2 cellular contexts compared by ENCODE assay signal in the genomic region with DNA sequence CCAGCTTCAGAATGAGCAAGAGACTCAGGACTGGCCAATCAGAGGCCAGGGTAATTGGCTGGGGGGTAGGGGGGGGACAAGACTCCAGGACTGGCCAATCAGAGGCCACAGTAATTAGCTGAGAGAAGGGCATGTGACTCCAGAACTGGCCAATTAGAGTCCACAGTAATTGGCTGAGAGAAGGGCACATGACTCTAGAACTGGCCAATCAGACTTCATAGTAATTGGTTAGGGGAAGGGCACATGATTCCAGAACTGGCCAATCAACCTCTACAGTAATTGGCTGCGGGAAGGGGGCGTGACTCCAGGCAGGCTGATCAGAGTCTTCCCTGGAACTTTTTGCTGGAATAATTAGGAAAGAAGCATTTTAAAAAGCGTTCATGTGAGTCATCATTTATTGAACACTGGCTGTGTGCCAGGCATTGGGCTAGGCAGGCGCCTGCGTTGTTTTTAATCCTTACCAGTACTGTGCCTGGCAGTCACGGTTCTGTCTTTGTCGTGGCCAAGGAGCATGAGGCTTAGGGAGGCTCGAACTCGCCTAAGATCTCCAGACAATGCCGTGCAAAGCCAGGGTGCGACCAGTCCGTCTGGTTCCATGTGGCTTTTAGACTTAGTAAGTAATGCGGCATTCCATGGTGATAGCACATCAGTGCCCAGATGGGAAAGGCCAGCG.
A peak's percentile ranks its signal among the peaks of the same experiment; 100 is the strongest.
TF ChIP-seq lines count a peak whose summit lies in the region.

No MANE protein-coding gene starts in this region.

TF ChIP-seq in SK-N-SH, 30 proteins besides CTCF, POLR2A, EP300 and RAD21:
- TF ChIP-seq, protein P1, sequence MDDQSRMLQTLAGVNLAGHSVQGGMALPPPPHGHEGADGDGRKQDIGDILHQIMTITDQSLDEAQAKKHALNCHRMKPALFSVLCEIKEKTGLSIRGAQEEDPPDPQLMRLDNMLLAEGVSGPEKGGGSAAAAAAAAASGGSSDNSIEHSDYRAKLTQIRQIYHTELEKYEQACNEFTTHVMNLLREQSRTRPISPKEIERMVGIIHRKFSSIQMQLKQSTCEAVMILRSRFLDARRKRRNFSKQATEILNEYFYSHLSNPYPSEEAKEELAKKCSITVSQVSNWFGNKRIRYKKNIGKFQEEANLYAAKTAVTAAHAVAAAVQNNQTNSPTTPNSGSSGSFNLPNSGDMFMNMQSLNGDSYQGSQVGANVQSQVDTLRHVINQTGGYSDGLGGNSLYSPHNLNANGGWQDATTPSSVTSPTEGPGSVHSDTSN (IDR thresholded peaks at IDR 0.05), result no peak
- TF ChIP-seq, protein P2, sequence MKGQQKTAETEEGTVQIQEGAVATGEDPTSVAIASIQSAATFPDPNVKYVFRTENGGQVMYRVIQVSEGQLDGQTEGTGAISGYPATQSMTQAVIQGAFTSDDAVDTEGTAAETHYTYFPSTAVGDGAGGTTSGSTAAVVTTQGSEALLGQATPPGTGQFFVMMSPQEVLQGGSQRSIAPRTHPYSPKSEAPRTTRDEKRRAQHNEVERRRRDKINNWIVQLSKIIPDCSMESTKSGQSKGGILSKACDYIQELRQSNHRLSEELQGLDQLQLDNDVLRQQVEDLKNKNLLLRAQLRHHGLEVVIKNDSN (IDR thresholded peaks at IDR 0.05; ENCODE audit: borderline replicate concordance, low read depth), result 0 out of 2 replicates have a peak, but pooled peaks have one; percentile 24

TF ChIP-seq in SK-N-SH treated with all-trans-retinoic acid at 6 μM for 48 hours, 23 proteins besides CTCF, POLR2A, EP300 and RAD21:
- TF ChIP-seq, protein P3, sequence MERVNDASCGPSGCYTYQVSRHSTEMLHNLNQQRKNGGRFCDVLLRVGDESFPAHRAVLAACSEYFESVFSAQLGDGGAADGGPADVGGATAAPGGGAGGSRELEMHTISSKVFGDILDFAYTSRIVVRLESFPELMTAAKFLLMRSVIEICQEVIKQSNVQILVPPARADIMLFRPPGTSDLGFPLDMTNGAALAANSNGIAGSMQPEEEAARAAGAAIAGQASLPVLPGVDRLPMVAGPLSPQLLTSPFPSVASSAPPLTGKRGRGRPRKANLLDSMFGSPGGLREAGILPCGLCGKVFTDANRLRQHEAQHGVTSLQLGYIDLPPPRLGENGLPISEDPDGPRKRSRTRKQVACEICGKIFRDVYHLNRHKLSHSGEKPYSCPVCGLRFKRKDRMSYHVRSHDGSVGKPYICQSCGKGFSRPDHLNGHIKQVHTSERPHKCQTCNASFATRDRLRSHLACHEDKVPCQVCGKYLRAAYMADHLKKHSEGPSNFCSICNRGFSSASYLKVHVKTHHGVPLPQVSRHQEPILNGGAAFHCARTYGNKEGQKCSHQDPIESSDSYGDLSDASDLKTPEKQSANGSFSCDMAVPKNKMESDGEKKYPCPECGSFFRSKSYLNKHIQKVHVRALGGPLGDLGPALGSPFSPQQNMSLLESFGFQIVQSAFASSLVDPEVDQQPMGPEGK (CRISPR knock-in tag; IDR thresholded peaks at IDR 0.05; ENCODE audit: borderline replicate concordance), result no peak
- TF ChIP-seq BACH2 (CRISPR knock-in tag; IDR thresholded peaks at IDR 0.05; ENCODE audit: borderline replicate concordance) (no peak), PPARA (CRISPR knock-in tag; IDR thresholded peaks at IDR 0.05; ENCODE audit: borderline replicate concordance) (no peak), ZC3H10 (CRISPR knock-in tag; IDR thresholded peaks at IDR 0.05) (no peak), ARNTL (CRISPR knock-in tag; IDR thresholded peaks at IDR 0.05; ENCODE audit: borderline replicate concordance, low read depth) (no peak)
TF ChIP-seq in SK-N-SH treated with all-trans-retinoic acid at 6 μM for 48 hours: peak in this region for 0.
